In the genomic region with DNA sequence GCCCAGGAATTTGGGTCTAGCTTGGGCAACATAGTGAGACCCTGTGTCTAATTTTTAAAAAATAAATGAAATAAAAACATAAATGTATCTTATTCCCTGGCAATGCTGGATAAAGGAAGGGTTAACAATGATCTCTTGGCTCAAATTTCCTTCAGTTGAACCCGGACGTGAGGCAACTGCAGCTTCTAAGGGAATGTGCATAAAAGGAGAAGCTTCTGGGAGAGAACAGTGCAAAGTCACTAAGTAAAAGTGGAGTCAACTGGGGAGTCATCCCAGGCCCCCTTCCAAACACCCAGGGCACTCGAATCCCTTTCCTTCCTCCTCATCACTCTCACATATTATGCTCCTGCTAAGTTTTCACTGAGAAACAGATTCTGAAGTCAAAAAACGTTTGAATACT, we compare ENCODE assay signal across 3 cellular contexts.
TF ChIP-seq lines count a peak whose summit lies in the region.

No MANE protein-coding gene starts in this region.

TF ChIP-seq in SK-N-SH, 30 proteins besides CTCF, POLR2A, EP300 and RAD21:
- TF ChIP-seq NRF1 (IDR thresholded peaks at IDR 0.05; ENCODE audit: low read depth, low read length), result no peak
- no peak for TF ChIP-seq SMC3 (IDR thresholded peaks at IDR 0.05; ENCODE audit: low read depth, low read length)
- TF ChIP-seq, protein P1, sequence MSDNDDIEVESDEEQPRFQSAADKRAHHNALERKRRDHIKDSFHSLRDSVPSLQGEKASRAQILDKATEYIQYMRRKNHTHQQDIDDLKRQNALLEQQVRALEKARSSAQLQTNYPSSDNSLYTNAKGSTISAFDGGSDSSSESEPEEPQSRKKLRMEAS (IDR thresholded peaks at IDR 0.05; ENCODE audit: low read depth), result no peak
- no peak for TF ChIP-seq TAF1 (IDR thresholded peaks at IDR 0.05; ENCODE audit: borderline replicate concordance, low read depth, low read length)

TF ChIP-seq in SK-N-SH treated with all-trans-retinoic acid at 6 μM for 48 hours, 23 proteins besides CTCF, POLR2A, EP300 and RAD21:
- TF ChIP-seq GLIS3 (CRISPR knock-in tag; IDR thresholded peaks at IDR 0.05) (no peak), ZNF565 (CRISPR knock-in tag; conservative IDR thresholded peaks at IDR 0.05; ENCODE audit: low read depth) (no peak), BACH2 (CRISPR knock-in tag; IDR thresholded peaks at IDR 0.05; ENCODE audit: borderline replicate concordance) (no peak), ESRRG (CRISPR knock-in tag; IDR thresholded peaks at IDR 0.05) (no peak), CSDC2 (CRISPR knock-in tag; IDR thresholded peaks at IDR 0.05) (no peak), TOX (CRISPR knock-in tag; IDR thresholded peaks at IDR 0.05; ENCODE audit: borderline replicate concordance) (no peak), SNAI2 (CRISPR knock-in tag; IDR thresholded peaks at IDR 0.05) (no peak), PPARA (CRISPR knock-in tag; IDR thresholded peaks at IDR 0.05; ENCODE audit: borderline replicate concordance) (no peak), ZNF70 (CRISPR knock-in tag; IDR thresholded peaks at IDR 0.05) (no peak), ZFP30 (CRISPR knock-in tag; IDR thresholded peaks at IDR 0.05) (no peak), ZFP3 (CRISPR knock-in tag; IDR thresholded peaks at IDR 0.05) (no peak), TCF4 (CRISPR knock-in tag; IDR thresholded peaks at IDR 0.05; ENCODE audit: borderline replicate concordance) (no peak)
- TF ChIP-seq, protein P2, sequence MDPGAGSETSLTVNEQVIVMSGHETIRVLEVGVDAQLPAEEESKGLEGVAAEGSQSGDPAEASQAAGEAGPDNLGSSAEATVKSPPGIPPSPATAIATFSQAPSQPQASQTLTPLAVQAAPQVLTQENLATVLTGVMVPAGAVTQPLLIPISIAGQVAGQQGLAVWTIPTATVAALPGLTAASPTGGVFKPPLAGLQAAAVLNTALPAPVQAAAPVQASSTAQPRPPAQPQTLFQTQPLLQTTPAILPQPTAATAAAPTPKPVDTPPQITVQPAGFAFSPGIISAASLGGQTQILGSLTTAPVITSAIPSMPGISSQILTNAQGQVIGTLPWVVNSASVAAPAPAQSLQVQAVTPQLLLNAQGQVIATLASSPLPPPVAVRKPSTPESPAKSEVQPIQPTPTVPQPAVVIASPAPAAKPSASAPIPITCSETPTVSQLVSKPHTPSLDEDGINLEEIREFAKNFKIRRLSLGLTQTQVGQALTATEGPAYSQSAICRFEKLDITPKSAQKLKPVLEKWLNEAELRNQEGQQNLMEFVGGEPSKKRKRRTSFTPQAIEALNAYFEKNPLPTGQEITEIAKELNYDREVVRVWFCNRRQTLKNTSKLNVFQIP (CRISPR knock-in tag; IDR thresholded peaks at IDR 0.05; ENCODE audit: borderline replicate concordance, low read depth), result no peak
- TF ChIP-seq, protein P3, sequence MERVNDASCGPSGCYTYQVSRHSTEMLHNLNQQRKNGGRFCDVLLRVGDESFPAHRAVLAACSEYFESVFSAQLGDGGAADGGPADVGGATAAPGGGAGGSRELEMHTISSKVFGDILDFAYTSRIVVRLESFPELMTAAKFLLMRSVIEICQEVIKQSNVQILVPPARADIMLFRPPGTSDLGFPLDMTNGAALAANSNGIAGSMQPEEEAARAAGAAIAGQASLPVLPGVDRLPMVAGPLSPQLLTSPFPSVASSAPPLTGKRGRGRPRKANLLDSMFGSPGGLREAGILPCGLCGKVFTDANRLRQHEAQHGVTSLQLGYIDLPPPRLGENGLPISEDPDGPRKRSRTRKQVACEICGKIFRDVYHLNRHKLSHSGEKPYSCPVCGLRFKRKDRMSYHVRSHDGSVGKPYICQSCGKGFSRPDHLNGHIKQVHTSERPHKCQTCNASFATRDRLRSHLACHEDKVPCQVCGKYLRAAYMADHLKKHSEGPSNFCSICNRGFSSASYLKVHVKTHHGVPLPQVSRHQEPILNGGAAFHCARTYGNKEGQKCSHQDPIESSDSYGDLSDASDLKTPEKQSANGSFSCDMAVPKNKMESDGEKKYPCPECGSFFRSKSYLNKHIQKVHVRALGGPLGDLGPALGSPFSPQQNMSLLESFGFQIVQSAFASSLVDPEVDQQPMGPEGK (CRISPR knock-in tag; IDR thresholded peaks at IDR 0.05; ENCODE audit: borderline replicate concordance), result no peak
- TF ChIP-seq, protein P4, sequence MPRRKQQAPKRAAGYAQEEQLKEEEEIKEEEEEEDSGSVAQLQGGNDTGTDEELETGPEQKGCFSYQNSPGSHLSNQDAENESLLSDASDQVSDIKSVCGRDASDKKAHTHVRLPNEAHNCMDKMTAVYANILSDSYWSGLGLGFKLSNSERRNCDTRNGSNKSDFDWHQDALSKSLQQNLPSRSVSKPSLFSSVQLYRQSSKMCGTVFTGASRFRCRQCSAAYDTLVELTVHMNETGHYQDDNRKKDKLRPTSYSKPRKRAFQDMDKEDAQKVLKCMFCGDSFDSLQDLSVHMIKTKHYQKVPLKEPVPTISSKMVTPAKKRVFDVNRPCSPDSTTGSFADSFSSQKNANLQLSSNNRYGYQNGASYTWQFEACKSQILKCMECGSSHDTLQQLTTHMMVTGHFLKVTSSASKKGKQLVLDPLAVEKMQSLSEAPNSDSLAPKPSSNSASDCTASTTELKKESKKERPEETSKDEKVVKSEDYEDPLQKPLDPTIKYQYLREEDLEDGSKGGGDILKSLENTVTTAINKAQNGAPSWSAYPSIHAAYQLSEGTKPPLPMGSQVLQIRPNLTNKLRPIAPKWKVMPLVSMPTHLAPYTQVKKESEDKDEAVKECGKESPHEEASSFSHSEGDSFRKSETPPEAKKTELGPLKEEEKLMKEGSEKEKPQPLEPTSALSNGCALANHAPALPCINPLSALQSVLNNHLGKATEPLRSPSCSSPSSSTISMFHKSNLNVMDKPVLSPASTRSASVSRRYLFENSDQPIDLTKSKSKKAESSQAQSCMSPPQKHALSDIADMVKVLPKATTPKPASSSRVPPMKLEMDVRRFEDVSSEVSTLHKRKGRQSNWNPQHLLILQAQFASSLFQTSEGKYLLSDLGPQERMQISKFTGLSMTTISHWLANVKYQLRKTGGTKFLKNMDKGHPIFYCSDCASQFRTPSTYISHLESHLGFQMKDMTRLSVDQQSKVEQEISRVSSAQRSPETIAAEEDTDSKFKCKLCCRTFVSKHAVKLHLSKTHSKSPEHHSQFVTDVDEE (CRISPR knock-in tag; IDR thresholded peaks at IDR 0.05), result no peak

TF ChIP-seq in endothelial cell of umbilical vein, 7 proteins besides CTCF, POLR2A, EP300 and RAD21:
- TF ChIP-seq POLR2AphosphoS5 (IDR thresholded peaks at IDR 0.05; ENCODE audit: insufficient read depth, low read depth, low read length) (no peak), GATA2 (IDR thresholded peaks at IDR 0.05; ENCODE audit: insufficient read depth, insufficient read length, low read depth, low read length) (no peak), JUN (IDR thresholded peaks at IDR 0.05; ENCODE audit: borderline replicate concordance, insufficient read depth, insufficient read length, low read depth) (no peak), FOS (IDR thresholded peaks at IDR 0.05; ENCODE audit: borderline replicate concordance, insufficient read depth, low read length) (no peak), EZH2 (IDR thresholded peaks at IDR 0.05; ENCODE audit: borderline replicate concordance, low read depth, low read length, severe bottlenecking) (no peak), MYC (IDR thresholded peaks at IDR 0.05; ENCODE audit: low read depth, low read length) (no peak)
- TF ChIP-seq, protein P1 (IDR thresholded peaks at IDR 0.05; ENCODE audit: insufficient read depth, insufficient read length), result no peak
TF ChIP-seq in endothelial cell of umbilical vein: peak in this region for 0.
